ENCODE assay signal across 16 cellular contexts in genomic region chr2:3189076-3189591, GRCh38.
DNase-seq lines count a peak whose midpoint lies in the region; ATAC-seq, FAIRE-seq and TF ChIP-seq lines count a peak whose summit lies in the region.
"Had no signal": no experiment of that assay in that cellular context is flagged by ENCODE, and none has a peak within 500 bp of the region (broad histone marks: within the 10 kb centered on the region; RNA-seq: fewer than 3 reads in every experiment).

No MANE protein-coding gene starts in this region.

- no peaks in the 10 kb centered on the region for H3K27me3 Mint-ChIP-seq in activated B cell treated with CpG ODN at 0.5 μM for 24 hours
- H3K27me3 Mint-ChIP-seq: activated CD4-positive, alpha-beta memory T cell treated with anti-CD3 and anti-CD28 coated beads, Interleukin-2, amount 10 ng/mL, durations not matched to agents 7 days and 5 days; activated naive CD8-positive, alpha-beta T cell treated with anti-CD3 and anti-CD28 coated beads, Interleukin-2, amount 50 U/mL, for 24 hours; central memory CD8-positive, alpha-beta T cell had no signal

- TF ChIP-seq CTCF in activated B cell treated with CpG ODN at 0.5 μM for 24 hours (IDR thresholded peaks at IDR 0.05), result no peak

- no peaks in the 10 kb centered on the region for H3K4me1 Mint-ChIP-seq in activated B cell treated with CpG ODN at 0.5 μM for 24 hours
- H3K4me1 Mint-ChIP-seq: activated CD4-positive, alpha-beta memory T cell treated with anti-CD3 and anti-CD28 coated beads, Interleukin-2, amount 10 ng/mL, durations not matched to agents 7 days and 5 days; activated naive CD8-positive, alpha-beta T cell treated with anti-CD3 and anti-CD28 coated beads, Interleukin-2, amount 50 U/mL, for 24 hours; central memory CD8-positive, alpha-beta T cell had no signal

- no peak for FAIRE-seq in H54 (lab: Jason Lieb, UNC)
- FAIRE-seq: GM18507 had no signal

- no peak overlapping the region for H3K4me3 Mint-ChIP-seq in activated B cell treated with CpG ODN at 0.5 μM for 24 hours
- H3K4me3 Mint-ChIP-seq: activated CD4-positive, alpha-beta memory T cell treated with anti-CD3 and anti-CD28 coated beads, Interleukin-2, amount 10 ng/mL, durations not matched to agents 7 days and 5 days; activated naive CD8-positive, alpha-beta T cell treated with anti-CD3 and anti-CD28 coated beads, Interleukin-2, amount 50 U/mL, for 24 hours; activated T-cell treated with anti-CD3 and anti-CD28 coated beads, Interleukin-2, amount 50 U/mL, for 72 hours; central memory CD8-positive, alpha-beta T cell had no signal

- H3K27me3 ChIP-seq in layer of hippocampus (ENCODE audit: control insufficient read depth, insufficient read depth, low read length), result no peaks in the 10 kb centered on the region
- H3K27me3 ChIP-seq in SJCRH30, result no peaks in the 10 kb centered on the region

- CTCF ChIA-PET in activated B cell treated with CpG ODN at 0.5 μM for 24 hours (lab: Charles Lee), result no interaction called here

- H3K27ac Mint-ChIP-seq in activated B cell treated with CpG ODN at 0.5 μM for 24 hours, result peak overlapping the region; percentile 35
- H3K27ac Mint-ChIP-seq: activated CD4-positive, alpha-beta memory T cell treated with anti-CD3 and anti-CD28 coated beads, Interleukin-2, amount 10 ng/mL, durations not matched to agents 7 days and 5 days; activated naive CD8-positive, alpha-beta T cell treated with anti-CD3 and anti-CD28 coated beads, Interleukin-2, amount 50 U/mL, for 24 hours; activated T-cell treated with anti-CD3 and anti-CD28 coated beads, Interleukin-2, amount 50 U/mL, for 72 hours had no signal

- H3K9me3 Mint-ChIP-seq in activated B cell treated with CpG ODN at 0.5 μM for 24 hours, result no peaks in the 10 kb centered on the region
- H3K9me3 Mint-ChIP-seq: activated CD4-positive, alpha-beta memory T cell treated with anti-CD3 and anti-CD28 coated beads, Interleukin-2, amount 10 ng/mL, durations not matched to agents 7 days and 5 days; activated naive CD8-positive, alpha-beta T cell treated with anti-CD3 and anti-CD28 coated beads, Interleukin-2, amount 50 U/mL, for 24 hours; activated T-cell treated with anti-CD3 and anti-CD28 coated beads, Interleukin-2, amount 50 U/mL, for 72 hours; central memory CD8-positive, alpha-beta T cell had no signal

- peak; percentile 54 for DNase-seq in A172 (ENCODE audit: low spot score)
- peak; percentile 74 for DNase-seq in H54 (ENCODE audit: insufficient read length, low spot score)
- DNase-seq in activated B cell treated with CpG ODN at 0.5 μM for 24 hours, result no peak
- DNase-seq in NCI-H774 (lab: John Stamatoyannopoulos, UW), result no peak
- DNase-seq in OCI-M1 (lab: John Stamatoyannopoulos, UW), result no peak
- no peak for DNase-seq in SJCRH30
- DNase-seq: activated CD4-positive, alpha-beta memory T cell treated with anti-CD3 and anti-CD28 coated beads, Interleukin-2, amount 10 ng/mL, durations not matched to agents 7 days and 5 days; activated naive CD8-positive, alpha-beta T cell treated with anti-CD3 and anti-CD28 coated beads, Interleukin-2, amount 50 U/mL, for 24 hours; activated T-cell treated with anti-CD3 and anti-CD28 coated beads, Interleukin-2, amount 50 U/mL, for 72 hours; NCI-H1436 treated with DMSO at 0.1 percent for 48 hours; NCI-H524; trophoblast cell had no signal

- H3K27ac ChIP-seq in layer of hippocampus (ENCODE audit: low read depth, low read length), result peak overlapping the region; percentile 46
- H3K27ac ChIP-seq in SJCRH30, result no peak overlapping the region

- H3K4me1 ChIP-seq in SJCRH30, result no peaks in the 10 kb centered on the region

- H3K4me3 ChIP-seq in SJCRH30, result no peak overlapping the region

- POLR2A ChIA-PET in activated B cell treated with CpG ODN at 0.5 μM for 24 hours (lab: Charles Lee), result no interaction called here

- no peaks in the 10 kb centered on the region for H3K9me3 ChIP-seq in SJCRH30 (replicated peaks)

- ATAC-seq in activated B cell treated with CpG ODN at 0.5 μM for 24 hours (ENCODE audit: low read depth), result no peak
- ATAC-seq in HG03439 (IDR thresholded peaks at IDR 0.05; ENCODE audit: unreplicated experiment), result no peak
- ATAC-seq: activated naive CD8-positive, alpha-beta T cell treated with anti-CD3 and anti-CD28 coated beads, Interleukin-2, amount 50 U/mL, for 24 hours; activated T-cell treated with anti-CD3 and anti-CD28 coated beads, Interleukin-2, amount 50 U/mL, for 72 hours had no signal

- H3K36me3 Mint-ChIP-seq in activated B cell treated with CpG ODN at 0.5 μM for 24 hours (ENCODE audit: low read depth), result peaks cover 66% of the 10 kb centered on the region

- intact Hi-C loops in activated B cell treated with CpG ODN at 0.5 μM for 24 hours (cut with micrococcal nuclease), result no loop called here

- TF ChIP-seq POLR2A in H54 (IDR thresholded peaks at IDR 0.05; ENCODE audit: low read depth, low read length), result no peak

- H3K36me3 ChIP-seq in SJCRH30, result peaks cover 10% of the 10 kb centered on the region

Comparison
In these comparisons a context has a peak if more than half of its experiments do, and no peak if none do; other contexts are left out.
1. DNase-seq: peak in A172 (single experiment) and H54 (single experiment); none in activated B cell treated with CpG ODN at 0.5 μM for 24 hours (single experiment), NCI-H774 (single experiment), OCI-M1 (single experiment) and SJCRH30 (0 of 2).